ENCODE assay signal across 25 cellular contexts in the genomic region with DNA sequence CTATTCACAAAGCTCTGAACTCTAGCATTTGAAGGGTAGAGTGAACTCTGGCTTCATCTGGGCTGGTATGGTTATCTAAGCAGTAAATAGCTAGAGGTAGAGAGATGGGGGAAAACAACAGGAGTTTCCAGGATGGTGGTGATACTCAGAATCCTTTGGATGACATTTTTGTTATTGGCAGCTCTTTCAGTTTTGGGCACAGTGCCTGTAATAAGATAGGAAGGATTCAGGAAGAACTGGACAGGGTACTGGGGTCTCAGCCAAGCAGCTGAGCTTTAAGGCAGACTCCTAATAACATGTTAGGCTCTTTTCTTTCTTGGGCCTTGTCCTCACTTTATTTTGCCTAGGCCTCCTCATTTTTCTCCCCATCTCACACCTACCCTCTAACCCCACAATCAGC.
"Had no signal": no experiment of that assay in that cellular context is flagged by ENCODE, and none has a peak within 500 bp of the region (broad histone marks: within the 10 kb centered on the region; RNA-seq: fewer than 3 reads in every experiment).

No MANE protein-coding gene starts in this region.

- H3K27ac ChIP-seq: ascending aorta, breast epithelium, cardiac muscle cell, colonic mucosa had no signal

- H3K27me3 ChIP-seq: ascending aorta, breast epithelium, cardiac muscle cell, colonic mucosa had no signal

- H3K36me3 ChIP-seq: ascending aorta, breast epithelium, cardiac muscle cell, colonic mucosa had no signal

- H3K4me1 ChIP-seq: ascending aorta, breast epithelium, colonic mucosa had no signal

- H3K4me3 ChIP-seq: ascending aorta, breast epithelium, cardiac muscle cell, colonic mucosa had no signal

- DNase-seq: activated CD4-positive, alpha-beta memory T cell treated with anti-CD3 and anti-CD28 coated beads for 36 hours; activated CD4-positive, alpha-beta T cell treated with anti-CD3 and anti-CD28 coated beads for 36 hours; activated CD4-positive, alpha-beta T cell treated with anti-CD3 and anti-CD28 coated beads, Interleukin-2, amount 10 ng/mL, durations not matched to agents 24 days and 14 days; activated CD4-positive, CD25-positive, alpha-beta regulatory T cell; activated CD4-positive, CD25-positive, alpha-beta regulatory T cell treated with anti-CD3 and anti-CD28 coated beads, Interleukin-2, amount 50 U/mL, for 72 hours; activated CD8-positive, alpha-beta memory T cell treated with anti-CD3 and anti-CD28 coated beads, Interleukin-2, amount 10 ng/mL, durations not matched to agents 7 days and 5 days; activated CD8-positive, alpha-beta memory T cell treated with anti-CD3 and anti-CD28 coated beads, Interleukin-2, amount 50 U/mL, for 4 hours; activated CD8-positive, alpha-beta T cell treated with anti-CD3 and anti-CD28 coated beads, Interleukin-2, amount 10 ng/mL, durations not matched to agents 7 days and 5 days; activated effector memory CD4-positive, alpha-beta T cell treated with anti-CD3 and anti-CD28 coated beads, Interleukin-2, amount 50 U/mL, for 16 hours; activated naive CD4-positive, alpha-beta T cell treated with anti-CD3 and anti-CD28 coated beads, Interleukin-2, amount 10 ng/mL, durations not matched to agents 7 days and 5 days; activated naive CD8-positive, alpha-beta T cell treated with anti-CD3 and anti-CD28 coated beads, Interleukin-2, amount 10 ng/mL, durations not matched to agents 7 days and 5 days; activated T-cell treated with anti-CD3 and anti-CD28 coated beads, Interleukin-2, amount 50 U/mL, for 1 hour; activated T-cell treated with anti-CD3 and anti-CD28 coated beads, Interleukin-2, amount 50 U/mL, for 48 hours; central memory CD4-positive, alpha-beta T cell; colonic mucosa; effector memory CD4-positive, alpha-beta T cell; endodermal cell; foreskin fibroblast; head of caudate nucleus; T-helper 2 cell had no signal

- ATAC-seq: activated CD4-positive, alpha-beta T cell treated with anti-CD3 and anti-CD28 coated beads for 36 hours; activated CD8-positive, alpha-beta memory T cell treated with anti-CD3 and anti-CD28 coated beads, Interleukin-2, amount 10 ng/mL, durations not matched to agents 7 days and 5 days; activated CD8-positive, alpha-beta T cell treated with anti-CD3 and anti-CD28 coated beads, Interleukin-2, amount 10 ng/mL, durations not matched to agents 7 days and 5 days; activated naive CD4-positive, alpha-beta T cell treated with anti-CD3 and anti-CD28 coated beads, Interleukin-2, amount 50 U/mL, for 72 hours; esophagus mucosa had no signal

- H3K9me3 ChIP-seq: ascending aorta, breast epithelium, colonic mucosa had no signal
